In genomic region chr14:105014631-105015030, GRCh38 we compare ENCODE assay signal across 15 cellular contexts. TPM values are rescaled to one million over a fixed set of nuclear protein-coding genes. Genes with fewer than 3 reads are reported as not detected.
DNase-seq lines count a peak whose midpoint lies in the region; ATAC-seq, FAIRE-seq and TF ChIP-seq lines count a peak whose summit lies in the region.
"Had no signal": no experiment of that assay in that cellular context is flagged by ENCODE, and none has a peak within 500 bp of the region (broad histone marks: within the 10 kb centered on the region; RNA-seq: fewer than 3 reads in every experiment).

No MANE protein-coding gene starts in this region.

- no peak overlapping the region for H3K18ac ChIP-seq in H1 (ENCODE audit: extremely low read depth, low read length)

- CTCF ChIA-PET in H1 (lab: Charles Lee; ENCODE audit: partially characterized antibody): interaction anchor here (1.6 to 2.3 kb wide), 4 partner anchors 9 to 140 kb away, joined by 3 to 10 read pairs (median 6); no protein-coding TSS in a partner anchor

- no peak overlapping the region for H4K8ac ChIP-seq in H1 (ENCODE audit: extremely low read depth, insufficient read depth, low read length)

- WGBS in H1 (ENCODE audit: extremely low coverage in 1 of 2, insufficient coverage in 1 of 2, insufficient read length in 1 of 2, insufficient replicate concordance in 2 of 2, low coverage in 1 of 2, low lambda C conversion rate in 2 of 2, missing lambda C conversion rate in 1 of 2), 2 experiments: 75% methylated on average over 4 of the region's 4 CpGs; no CpG with 5 or more reads in 1 of the 2 experiments
- 76 to 77% methylated on average over 4 of the region's 4 CpGs for WGBS in heart right ventricle, 2 donors

- POLR2A ChIA-PET in H1 (lab: Charles Lee; ENCODE audit: partially characterized antibody): interaction anchor here (1.4 kb wide), 1 partner anchor 19 kb away, joined by 4 read pairs; no protein-coding TSS in a partner anchor

- peaks cover 52% of the 10 kb centered on the region for H3K4me1 Mint-ChIP-seq in activated T-cell treated with anti-CD3 and anti-CD28 coated beads, Interleukin-2, amount 50 U/mL, for 72 hours (ENCODE audit: low read depth)

- H4K20me1 ChIP-seq in Karpas-422 (ENCODE audit: insufficient read depth, low read depth, low read length): peaks cover 89% of the 10 kb centered on the region
- H4K20me1 ChIP-seq in H1 (replicated peaks in 1 of 2; ENCODE audit: control insufficient read depth in 1 of 2, insufficient read depth in 2 of 2, low read length in 2 of 2): peaks cover 51 to 75% of the 10 kb centered on the region in 2 experiments

- ATAC-seq in activated T-cell treated with anti-CD3 and anti-CD28 coated beads, Interleukin-2, amount 50 U/mL, for 72 hours (replicated peaks in 1 of 2): no peak
- ATAC-seq in heart right ventricle (no peak), HG03045 (IDR thresholded peaks at IDR 0.05; ENCODE audit: unreplicated experiment) (no peak)

- no peaks in the 10 kb centered on the region for H3K9me3 ChIP-seq in Karpas-422 (ENCODE audit: low read length)
- H3K9me3 ChIP-seq in H1 (ENCODE audit: insufficient read depth in 2 of 2, low read depth in 1 of 2, low read length in 1 of 2): no peaks in the 10 kb centered on the region
- no peaks in the 10 kb centered on the region for H3K9me3 ChIP-seq in heart right ventricle
- H3K9me3 ChIP-seq: prostate gland had no signal

- TF ChIP-seq POLR2A in H1 (IDR thresholded peaks at IDR 0.05; ENCODE audit: control extremely low read depth in 1 of 2, low read depth in 2 of 2, low read length in 2 of 2): no peak

- peaks cover 20% of the 10 kb centered on the region for H3K79me1 ChIP-seq in H1 (ENCODE audit: low read depth, low read length)

- H3K36me3 ChIP-seq in Karpas-422 (ENCODE audit: insufficient read depth, low read length) (peaks cover 37% of the 10 kb centered on the region), H1 (ENCODE audit: control insufficient read depth in 2 of 4, insufficient read depth in 4 of 4, low read length in 3 of 4) (peaks cover 6 to 35% (median 19%) of the 10 kb centered on the region in 4 experiments; a peak in 7 of 8 replicates), heart right ventricle (peaks cover 0 to 27% (median 4%) of the 10 kb centered on the region in 9 donors)

- H3K79me2 ChIP-seq in Karpas-422 (ENCODE audit: low read length) (peaks cover 100% of the 10 kb centered on the region), H1 (ENCODE audit: control insufficient read depth in 1 of 2, insufficient read depth in 2 of 2, low read length in 2 of 2) (peaks cover 68 to 90% of the 10 kb centered on the region in 2 experiments)

- no peak overlapping the region for H3K14ac ChIP-seq in H1 (ENCODE audit: insufficient read length)

- no peak overlapping the region for H2BK20ac ChIP-seq in H1 (ENCODE audit: low read length)

- peak overlapping the region; percentile 55 for H3K4me2 ChIP-seq in Karpas-422 (ENCODE audit: low read depth, low read length, poor library complexity, severe bottlenecking)
- peak overlapping the region in 1 of 2 experiments; percentile 54; a peak in 2 of 4 replicates for H3K4me2 ChIP-seq in H1 (ENCODE audit: insufficient read depth in 1 of 2, low read depth in 2 of 2, low read length in 2 of 2)

- no peak for TF ChIP-seq RAD21 in H1 (IDR thresholded peaks at IDR 0.05 in 1 of 2, conservative IDR thresholded peaks at IDR 0.05 in 1 of 2; ENCODE audit: low read depth in 2 of 2, low read length in 2 of 2)

- H3K56ac ChIP-seq in H1 (replicated peaks; ENCODE audit: insufficient read length, low read depth, low read length): no peak overlapping the region

- H2BK15ac ChIP-seq in H1 (ENCODE audit: low read length): no peak overlapping the region

- H2AFZ ChIP-seq in Karpas-422 (ENCODE audit: low read length) (no peak overlapping the region), H1 (ENCODE audit: low read length) (no peak overlapping the region)

- DNase-seq in activated T-cell treated with anti-CD3 and anti-CD28 coated beads, Interleukin-2, amount 50 U/mL, for 72 hours: no peak
- no peak for DNase-seq in activated T-cell treated with anti-CD3 and anti-CD28 coated beads for 4 hours
- no peak for DNase-seq in Karpas-422
- no peak for DNase-seq in H1 (ENCODE audit: low read depth in 1 of 2, low spot score in 2 of 2)
- no peak for DNase-seq in skeletal muscle cell (ENCODE audit: low read depth)
- no peak for DNase-seq in heart right ventricle
- DNase-seq in mucosa of gallbladder (ENCODE audit: low spot score): no peak
- DNase-seq: activated CD8-positive, alpha-beta memory T cell treated with anti-CD3 and anti-CD28 coated beads, Interleukin-2, amount 50 U/mL, for 48 hours; hippocampal formation; NCI-H2029 treated with DMSO at 0.1 percent for 48 hours; stimulated activated CD4-positive, alpha-beta T cell treated with anti-CD3 and anti-CD28 coated beads, Interleukin-1b, Interleukin-23, amount 100 ng/mL, for 48 hours had no signal

- H3K4me3 Mint-ChIP-seq in activated T-cell treated with anti-CD3 and anti-CD28 coated beads, Interleukin-2, amount 50 U/mL, for 72 hours: peak overlapping the region in 1 of 2 donors; percentile 54

- no peak overlapping the region for H3K23ac ChIP-seq in H1 (ENCODE audit: insufficient read length)

- H3K27ac ChIP-seq in Karpas-422 (ENCODE audit: low read length): peak overlapping the region; percentile 59
- no peak overlapping the region for H3K27ac ChIP-seq in H1 (ENCODE audit: low read depth, low read length)
- H3K27ac ChIP-seq in heart right ventricle: no peak overlapping the region
- H3K27ac ChIP-seq: prostate gland had no signal

- peak overlapping the region; percentile 85 for H3K27ac Mint-ChIP-seq in activated T-cell treated with anti-CD3 and anti-CD28 coated beads, Interleukin-2, amount 50 U/mL, for 72 hours

- H3K27me3 ChIP-seq in Karpas-422 (ENCODE audit: low read length) (no peaks in the 10 kb centered on the region), H1 (replicated peaks in 1 of 4; ENCODE audit: control insufficient read depth in 3 of 4, extremely low read depth in 1 of 4, insufficient read depth in 3 of 4, low read length in 3 of 4) (no peaks in the 10 kb centered on the region), heart right ventricle (no peaks in the 10 kb centered on the region)

- H3K4me1 ChIP-seq in Karpas-422 (ENCODE audit: low read length) (peaks cover 74% of the 10 kb centered on the region), H1 (replicated peaks in 1 of 4; ENCODE audit: control insufficient read depth in 3 of 4, insufficient read depth in 4 of 4, low read length in 3 of 4) (peaks cover 4 to 17% (median 12%) of the 10 kb centered on the region in 4 experiments; a peak in 6 of 7 replicates), heart right ventricle (peaks cover 0 to 48% (median 21%) of the 10 kb centered on the region in 9 donors)
- H3K4me1 ChIP-seq: prostate gland had no signal

- H2BK5ac ChIP-seq in H1 (ENCODE audit: low read depth, low read length): no peak overlapping the region

- intact Hi-C loops in heart right ventricle (cut with DNase I): no loop called here

- TF ChIP-seq CTCF in H1 (IDR thresholded peaks at IDR 0.05; ENCODE audit: control extremely low read depth in 1 of 3, insufficient read depth in 1 of 3, low read depth in 1 of 3, low read length in 3 of 3) (no peak), heart right ventricle (IDR thresholded peaks at IDR 0.05) (no peak)

- H3K9me3 Mint-ChIP-seq in activated T-cell treated with anti-CD3 and anti-CD28 coated beads, Interleukin-2, amount 50 U/mL, for 72 hours: no peaks in the 10 kb centered on the region

- no peak overlapping the region for H2BK12ac ChIP-seq in H1 (ENCODE audit: low read depth, low read length)

- FAIRE-seq in H1 (lab: Jason Lieb, UNC): no peak
- FAIRE-seq: endometrium had no signal

- peaks cover 4 to 25% of the 10 kb centered on the region in 2 donors for H3K36me3 Mint-ChIP-seq in activated T-cell treated with anti-CD3 and anti-CD28 coated beads, Interleukin-2, amount 50 U/mL, for 72 hours (ENCODE audit: insufficient read depth in 2 of 2)

- H4K91ac ChIP-seq in H1 (replicated peaks; ENCODE audit: insufficient read length, low read length): no peak overlapping the region

- no peaks in the 10 kb centered on the region for H3K27me3 Mint-ChIP-seq in activated T-cell treated with anti-CD3 and anti-CD28 coated beads, Interleukin-2, amount 50 U/mL, for 72 hours (ENCODE audit: low read depth)

- TF ChIP-seq EP300 in H1 (IDR thresholded peaks at IDR 0.05; ENCODE audit: borderline replicate concordance in 1 of 2, low read depth in 2 of 2, low read length in 2 of 2): no peak

- no peaks in the 10 kb centered on the region for H3K9me2 ChIP-seq in Karpas-422 (replicated peaks; ENCODE audit: insufficient read depth, low read length)

- no peak overlapping the region for H4K5ac ChIP-seq in H1 (ENCODE audit: insufficient read length, low read depth, low read length)

- H3K4ac ChIP-seq in H1 (replicated peaks; ENCODE audit: insufficient read length, low read depth, low read length): no peak overlapping the region

- peaks cover 7% of the 10 kb centered on the region; the same call in 1 of the 2 replicates for H3K23me2 ChIP-seq in H1 (ENCODE audit: low read depth, low read length)

- 0 out of 2 replicates have a peak overlapping the region, but pooled peaks have one; percentile 24 for H2AK5ac ChIP-seq in H1 (ENCODE audit: low read depth, low read length)

- no peak overlapping the region for H2BK120ac ChIP-seq in H1 (replicated peaks; ENCODE audit: low read depth, low read length)

- H3K4me3 ChIP-seq in Karpas-422 (ENCODE audit: low read length): peak overlapping the region; percentile 3; the same call in 1 of the 2 replicates
- no peak overlapping the region for H3K4me3 ChIP-seq in H1 (ENCODE audit: extremely low read depth in 1 of 4, insufficient read depth in 2 of 4, low read depth in 3 of 4, low read length in 4 of 4)
- peak overlapping the region; percentile 11 for H3K4me3 ChIP-seq in skeletal muscle cell (ENCODE audit: low read depth, low read length)
- no peak overlapping the region for H3K4me3 ChIP-seq in heart right ventricle
- H3K4me3 ChIP-seq: lung, prostate gland had no signal

- peak overlapping the region; percentile 33 for H3K9ac ChIP-seq in Karpas-422 (ENCODE audit: low read length)
- H3K9ac ChIP-seq in H1 (replicated peaks in 1 of 4; ENCODE audit: extremely low read depth in 1 of 4, low read depth in 3 of 4, low read length in 3 of 4): no peak overlapping the region

RNA-seq across cellular contexts. Expression of gene CDCA4, which starts 6.3 kb away (rescaled TPM):
- 10 to 100 TPM; 56.8 to 57.5 TPM for total RNA-seq in activated T-cell treated with anti-CD3 and anti-CD28 coated beads, Interleukin-2, amount 50 U/mL, for 72 hours
- total RNA-seq in Karpas-422 (2014; rRNA removed; shearing (Covaris generic); ENCODE audit: low replicate concordance): 25.2 and 33.5 TPM in 2 replicates
- total RNA-seq in H1 (2021; fragmentation: NEBNext Ultra II Directional; extraction: Animal tissue kit (Norgen Biotek cat#: 25700)): 48.6 and 49.9 TPM in 2 replicates
- polyA plus RNA-seq in H1 (2011; rRNA removed) (62.4 and 80.6 TPM in 2 replicates), heart right ventricle (1 to 10 TPM; 2.7 to 3.2 TPM)
- polyA plus RNA-seq in H1 (2011; cell fraction: cytosol; rRNA removed): 50.8 TPM
- polyA plus RNA-seq in H1 (2011; cell fraction: nucleus; rRNA removed): 39.8 TPM
- 37.3 to 58.6 TPM (median 48.3 TPM) in 4 replicates for polyA plus RNA-seq in H1 (2012, experiment 1 of 2)
- polyA plus RNA-seq in H1 (2012, experiment 2 of 2): 47.6 TPM
- polyA plus RNA-seq in H1 (2013, experiment 1 of 2): 33.4 TPM
- 33.4 TPM for polyA plus RNA-seq in H1 (2013, experiment 2 of 2)
- 29.7 and 32.5 TPM in 2 replicates for polyA minus RNA-seq in H1 (2011; rRNA and poly(A)+ RNA removed)
- polyA minus RNA-seq in H1 (2011; cell fraction: cytosol; rRNA and poly(A)+ RNA removed): 32.9 TPM
- 18.1 TPM for polyA minus RNA-seq in H1 (2011; cell fraction: nucleus; rRNA and poly(A)+ RNA removed)
- total RNA-seq in heart right ventricle (1 to 10 TPM; 1.5 to 6.4 (median 2.0) TPM), mucosa of gallbladder (5.4 TPM)

RNA-seq across cellular contexts. Expression of gene CLBA1, which starts 29.0 kb away (rescaled TPM):
- total RNA-seq in activated T-cell treated with anti-CD3 and anti-CD28 coated beads, Interleukin-2, amount 50 U/mL, for 72 hours: under 1 TPM; 0.79 to 0.93 TPM
- total RNA-seq in Karpas-422 (2014; rRNA removed; shearing (Covaris generic); ENCODE audit: low replicate concordance): 9.4 and 14.5 TPM in 2 replicates
- total RNA-seq in H1 (2021; fragmentation: NEBNext Ultra II Directional; extraction: Animal tissue kit (Norgen Biotek cat#: 25700)): 2.1 and 2.4 TPM in 2 replicates
- polyA plus RNA-seq in H1 (2011; rRNA removed) (1.6 and 2.3 TPM in 2 replicates), heart right ventricle (1 to 10 TPM; 2.9 to 3.5 TPM)
- polyA plus RNA-seq in H1 (2011; cell fraction: cytosol; rRNA removed): 3.1 TPM
- 4.8 TPM for polyA plus RNA-seq in H1 (2011; cell fraction: nucleus; rRNA removed)
- 2.8 to 3.4 TPM (median 3.1 TPM) in 4 replicates for polyA plus RNA-seq in H1 (2012, experiment 1 of 2)
- polyA plus RNA-seq in H1 (2012, experiment 2 of 2): 2.1 TPM
- 2.3 TPM for polyA plus RNA-seq in H1 (2013, experiment 1 of 2)
- 2.6 TPM for polyA plus RNA-seq in H1 (2013, experiment 2 of 2)
- polyA minus RNA-seq in H1 (2011; rRNA and poly(A)+ RNA removed): 1.8 TPM in 2 replicates
- 3.2 TPM for polyA minus RNA-seq in H1 (2011; cell fraction: cytosol; rRNA and poly(A)+ RNA removed)
- 2.4 TPM for polyA minus RNA-seq in H1 (2011; cell fraction: nucleus; rRNA and poly(A)+ RNA removed)
- total RNA-seq in heart right ventricle (1 to 10 TPM; 1.2 to 3.1 (median 2.4) TPM), mucosa of gallbladder (17.3 TPM)

RNA-seq across cellular contexts. Expression of gene AHNAK2, which starts 36.5 kb away (rescaled TPM):
- under 1 TPM in 1 of 2 donors, not detected in 1; 0.05 TPM for total RNA-seq in activated T-cell treated with anti-CD3 and anti-CD28 coated beads, Interleukin-2, amount 50 U/mL, for 72 hours
- total RNA-seq in Karpas-422 (2014; rRNA removed; shearing (Covaris generic); ENCODE audit: low replicate concordance): under 0.01 TPM in 1 of 2 replicates, not detected in the other
- total RNA-seq in H1 (2021; fragmentation: NEBNext Ultra II Directional; extraction: Animal tissue kit (Norgen Biotek cat#: 25700)): 1.5 and 2.0 TPM in 2 replicates
- polyA plus RNA-seq in H1 (2011; rRNA removed): 0.64 and 0.95 TPM in 2 replicates
- 0.67 TPM for polyA plus RNA-seq in H1 (2011; cell fraction: cytosol; rRNA removed)
- 4.3 TPM for polyA plus RNA-seq in H1 (2011; cell fraction: nucleus; rRNA removed)
- polyA plus RNA-seq in H1 (2012, experiment 1 of 2): 1.2 to 2.0 TPM (median 1.7 TPM) in 4 replicates
- 0.55 TPM for polyA plus RNA-seq in H1 (2012, experiment 2 of 2)
- 0.99 TPM for polyA plus RNA-seq in H1 (2013, experiment 1 of 2)
- polyA plus RNA-seq in H1 (2013, experiment 2 of 2): 0.96 TPM
- polyA minus RNA-seq in H1 (2011; rRNA and poly(A)+ RNA removed): 3.2 and 4.3 TPM in 2 replicates
- 2.9 TPM for polyA minus RNA-seq in H1 (2011; cell fraction: cytosol; rRNA and poly(A)+ RNA removed)
- 4.9 TPM for polyA minus RNA-seq in H1 (2011; cell fraction: nucleus; rRNA and poly(A)+ RNA removed)
- 10 to 100 TPM in 1 of 10 donors, 1 to 10 TPM in 9; 1.1 to 29.5 (median 2.6) TPM for total RNA-seq in heart right ventricle
- polyA plus RNA-seq in heart right ventricle: 1 to 10 TPM; 3.5 to 4.0 TPM
- total RNA-seq in mucosa of gallbladder: 16.0 TPM

RNA-seq across cellular contexts. Expression of gene GPR132, which starts 50.6 kb away (rescaled TPM):
- total RNA-seq in activated T-cell treated with anti-CD3 and anti-CD28 coated beads, Interleukin-2, amount 50 U/mL, for 72 hours: 10 to 100 TPM; 38.2 to 49.6 TPM
- total RNA-seq in Karpas-422 (2014; rRNA removed; shearing (Covaris generic); ENCODE audit: low replicate concordance): not detected in 2 replicates
- not detected in 2 replicates for total RNA-seq in H1 (2021; fragmentation: NEBNext Ultra II Directional; extraction: Animal tissue kit (Norgen Biotek cat#: 25700))
- polyA plus RNA-seq in H1 (2011; rRNA removed) (0.11 and 0.28 TPM in 2 replicates), heart right ventricle (under 1 TPM; 0.35 to 0.88 TPM)
- 0.26 TPM for polyA plus RNA-seq in H1 (2011; cell fraction: cytosol; rRNA removed)
- polyA plus RNA-seq in H1 (2011; cell fraction: nucleus; rRNA removed): 0.54 TPM
- polyA plus RNA-seq in H1 (2012, experiment 1 of 2): 0.09 to 0.15 TPM (median 0.15 TPM) in 3 of 4 replicates, not detected in the other
- 0.21 TPM for polyA plus RNA-seq in H1 (2012, experiment 2 of 2)
- polyA plus RNA-seq in H1 (2013, experiment 1 of 2): not detected
- polyA plus RNA-seq in H1 (2013, experiment 2 of 2): 0.04 TPM
- polyA minus RNA-seq in H1 (2011; rRNA and poly(A)+ RNA removed): 0.16 TPM in 1 of 2 replicates, not detected in the other
- polyA minus RNA-seq in H1 (2011; cell fraction: cytosol; rRNA and poly(A)+ RNA removed): not detected
- polyA minus RNA-seq in H1 (2011; cell fraction: nucleus; rRNA and poly(A)+ RNA removed): not detected
- total RNA-seq in heart right ventricle (1 to 10 TPM in 2 of 10 donors, under 1 TPM in 8; 0.19 to 4.1 (median 0.82) TPM), mucosa of gallbladder (3.7 TPM)

Comparison
In these comparisons a context has a peak if more than half of its experiments do, and no peak if none do; other contexts are left out.
1. H3K4me3 ChIP-seq: peak in Karpas-422 (single experiment) and skeletal muscle cell (single experiment); none in H1 (0 of 4) and heart right ventricle (0 of 10).